8 cellular contexts compared by ENCODE assay signal in genomic region chr17:45148183-45149036, GRCh38. TPM values are rescaled to one million over a fixed set of nuclear protein-coding genes. Genes with fewer than 3 reads are reported as not detected.
A peak's percentile ranks its signal among the peaks of the same experiment; 100 is the strongest.
DNase-seq lines count a peak whose midpoint lies in the region; ATAC-seq and TF ChIP-seq lines count a peak whose summit lies in the region.

A gene with protein sequence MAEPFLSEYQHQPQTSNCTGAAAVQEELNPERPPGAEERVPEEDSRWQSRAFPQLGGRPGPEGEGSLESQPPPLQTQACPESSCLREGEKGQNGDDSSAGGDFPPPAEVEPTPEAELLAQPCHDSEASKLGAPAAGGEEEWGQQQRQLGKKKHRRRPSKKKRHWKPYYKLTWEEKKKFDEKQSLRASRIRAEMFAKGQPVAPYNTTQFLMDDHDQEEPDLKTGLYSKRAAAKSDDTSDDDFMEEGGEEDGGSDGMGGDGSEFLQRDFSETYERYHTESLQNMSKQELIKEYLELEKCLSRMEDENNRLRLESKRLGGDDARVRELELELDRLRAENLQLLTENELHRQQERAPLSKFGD (plus strand): TSS chr17:45148475. CDS start chr17:45149191, 716 bp downstream.

- H3K27me3 Mint-ChIP-seq in T-helper 1 cell treated with Interleukin-12 subunit alpha and Interleukin-12 subunit beta and Interleukin-4 antibody, amounts not matched to agents 30 μg/mL and 1 μg/mL, for 36 hours (ENCODE audit: low read depth): no peaks in the 10 kb centered on the region

- peak; percentile 75 for ATAC-seq in HG02884 (IDR thresholded peaks at IDR 0.05; ENCODE audit: unreplicated experiment)
- peak; percentile 73 to 91 (median 84) for ATAC-seq in heart right ventricle
- ATAC-seq in upper lobe of left lung (ENCODE audit: low FRiP score in 2 of 2): peak; percentile 88 to 95

- no peak for TF ChIP-seq CTCF in GM13976 (IDR thresholded peaks at IDR 0.05; ENCODE audit: borderline replicate concordance, control extremely low read depth, extremely low read depth, insufficient read depth, missing control alignments)
- TF ChIP-seq CTCF in heart right ventricle (IDR thresholded peaks at IDR 0.05): no peak
- TF ChIP-seq CTCF in upper lobe of left lung (IDR thresholded peaks at IDR 0.05): no peak

- peak within 1 kb of the TSS; percentile 96 for H3K4me3 Mint-ChIP-seq in T-helper 1 cell treated with Interleukin-12 subunit alpha and Interleukin-12 subunit beta and Interleukin-4 antibody, amounts not matched to agents 30 μg/mL and 1 μg/mL, for 36 hours

- 0 to 1% methylated on average over 58 of the region's 58 CpGs for WGBS in heart right ventricle, 2 donors
- WGBS in upper lobe of left lung, 2 donors: 0 to 1% methylated on average over 56 to 58 of the region's 58 CpGs

- DNase-seq in GM13976 (ENCODE audit: low spot score): peak; percentile 96
- DNase-seq in NCI-H1694 (lab: John Stamatoyannopoulos, UW): peak; percentile 100
- DNase-seq in amniotic stem cell (lab: John Stamatoyannopoulos, UW): peak; percentile 100
- DNase-seq in heart right ventricle: peak; percentile 99
- peak; percentile 99 to 100 (median 99) for DNase-seq in posterior cingulate gyrus
- peak; percentile 99 for DNase-seq in upper lobe of left lung

- H3K4me3 ChIP-seq in heart right ventricle: peak within 1 kb of the TSS; percentile 63 to 97 (median 76)
- H3K4me3 ChIP-seq in upper lobe of left lung: peak within 1 kb of the TSS; percentile 59 to 79 (median 66)

- peak in 1 of 4 donors; percentile 89 for TF ChIP-seq EP300 in upper lobe of left lung (IDR thresholded peaks at IDR 0.05)

- peak within 1 kb of the TSS; percentile 100 for H3K27ac Mint-ChIP-seq in T-helper 1 cell treated with Interleukin-12 subunit alpha and Interleukin-12 subunit beta and Interleukin-4 antibody, amounts not matched to agents 30 μg/mL and 1 μg/mL, for 36 hours

- H3K27me3 ChIP-seq in heart right ventricle: no peaks in the 10 kb centered on the region
- no peaks in the 10 kb centered on the region for H3K27me3 ChIP-seq in upper lobe of left lung

- no peaks in the 10 kb centered on the region for H3K36me3 ChIP-seq in heart right ventricle
- H3K36me3 ChIP-seq in upper lobe of left lung: no peaks in the 10 kb centered on the region

- in situ Hi-C loops in GM13976 (cut with MboI; ENCODE audit: low sequenced_read_pairs, unreplicated experiment): no loop called here

- peak within 1 kb of the TSS; percentile 92 to 99 (median 98) for H3K27ac ChIP-seq in heart right ventricle
- peak within 1 kb of the TSS; percentile 94 to 99 (median 98) for H3K27ac ChIP-seq in upper lobe of left lung

- H3K9me3 Mint-ChIP-seq in T-helper 1 cell treated with Interleukin-12 subunit alpha and Interleukin-12 subunit beta and Interleukin-4 antibody, amounts not matched to agents 30 μg/mL and 1 μg/mL, for 36 hours: no peaks in the 10 kb centered on the region

- peaks cover 28% of the 10 kb centered on the region for H3K4me1 Mint-ChIP-seq in T-helper 1 cell treated with Interleukin-12 subunit alpha and Interleukin-12 subunit beta and Interleukin-4 antibody, amounts not matched to agents 30 μg/mL and 1 μg/mL, for 36 hours (ENCODE audit: low read depth)

- TF ChIP-seq POLR2A in upper lobe of left lung (IDR thresholded peaks at IDR 0.05): peak; percentile 65 to 99 (median 96)

- H3K4me1 ChIP-seq in heart right ventricle (peaks cover 11 to 62% (median 54%) of the 10 kb centered on the region in 9 donors), upper lobe of left lung (peaks cover 47 to 66% (median 49%) of the 10 kb centered on the region in 4 donors)

- H3K36me3 Mint-ChIP-seq in T-helper 1 cell treated with Interleukin-12 subunit alpha and Interleukin-12 subunit beta and Interleukin-4 antibody, amounts not matched to agents 30 μg/mL and 1 μg/mL, for 36 hours (ENCODE audit: low read depth): peaks cover 20% of the 10 kb centered on the region

- intact Hi-C loops in heart right ventricle (cut with DNase I) (loop anchor here in 4 of 10 donors (1.0 to 10.0 kb wide), 2 partner anchors 13 to 166 kb away; partner anchors contain the start of genes HEXIM2 (in 4 of the 4) and MAP3K14 (in 1 of the 4)), posterior cingulate gyrus (cut with DNase I) (loop anchor here (1.0 to 5.0 kb wide), 2 partner anchors 13 to 169 kb away; partner anchors contain the start of genes HEXIM2 and MAP3K14)

- no peaks in the 10 kb centered on the region for H3K9me3 ChIP-seq in heart right ventricle
- H3K9me3 ChIP-seq in upper lobe of left lung: no peaks in the 10 kb centered on the region

RNA-seq across cellular contexts. Expression of the gene that starts here (rescaled TPM):
- 10 to 100 TPM; 17.0 to 37.4 (median 20.1) TPM for total RNA-seq in heart right ventricle
- polyA plus RNA-seq in heart right ventricle: 10 to 100 TPM in 1 of 2 donors, 1 to 10 TPM in 1; 8.4 to 11.0 TPM
- total RNA-seq in upper lobe of left lung: 10 to 100 TPM; 19.9 to 43.8 (median 32.3) TPM

Comparison
In these comparisons a context has a peak if more than half of its experiments do, and no peak if none do; other contexts are left out.
1. Peak in every context shown above with its lines: DNase-seq, ATAC-seq, H3K4me3 ChIP-seq and H3K27ac ChIP-seq.